ENCODE assay signal across 18 cellular contexts in the genomic region with DNA sequence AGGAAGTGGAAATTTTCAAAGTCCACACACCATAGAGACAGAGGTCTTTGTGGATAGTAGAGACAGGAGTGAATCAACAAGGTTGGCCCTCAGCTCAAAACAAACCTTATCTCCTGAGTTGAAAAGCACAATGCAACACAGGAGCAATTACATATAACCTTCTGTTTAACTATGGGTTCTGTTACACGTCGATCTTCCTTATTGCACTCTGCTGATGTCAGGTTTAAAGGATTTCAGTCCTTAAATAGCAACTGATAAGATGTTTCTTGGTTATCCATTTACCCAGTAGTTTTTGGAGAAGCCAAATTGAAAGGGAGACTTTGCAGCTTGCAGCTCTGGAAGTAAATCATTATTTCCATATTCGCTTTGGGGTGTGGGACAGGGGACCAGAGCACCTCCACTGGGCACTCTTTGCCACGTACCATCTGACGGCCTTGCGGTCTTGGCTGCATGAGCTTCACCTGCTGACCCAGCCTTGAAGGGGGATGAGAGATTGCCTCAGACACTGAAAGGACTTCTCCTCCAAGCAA. TPM values are rescaled to one million over a fixed set of nuclear protein-coding genes. Genes with fewer than 3 reads are reported as not detected.
A peak's percentile ranks its signal among the peaks of the same experiment; 100 is the strongest.
DNase-seq lines count a peak whose midpoint lies in the region; TF ChIP-seq lines count a peak whose summit lies in the region.
"Had no signal": no experiment of that assay in that cellular context is flagged by ENCODE, and none has a peak within 500 bp of the region (broad histone marks: within the 10 kb centered on the region; RNA-seq: fewer than 3 reads in every experiment).

No MANE protein-coding gene starts in this region.

- H3K27ac ChIP-seq in left ventricle myocardium inferior (replicated peaks): peak overlapping the region; percentile 50
- no peak overlapping the region for H3K27ac ChIP-seq in SK-N-SH (ENCODE audit: low read depth in 2 of 2, low read length in 1 of 2)

- intact Hi-C loops in left ventricle myocardium inferior (cut with micrococcal nuclease): no loop called here

- CTCF ChIA-PET in SK-N-SH (lab: Yijun Ruan, JAX): interaction anchor here (0.9 to 1.2 kb wide), 2 partner anchors 12 to 145 kb away, joined by 3 read pairs; no protein-coding TSS in a partner anchor

- H2AFZ ChIP-seq in SK-N-SH (ENCODE audit: low read depth): no peak overlapping the region

- POLR2A ChIA-PET in SK-N-SH (lab: Yijun Ruan, JAX): no interaction called here

- H3K79me2 ChIP-seq in SK-N-SH (ENCODE audit: insufficient read depth): no peaks in the 10 kb centered on the region

- H4K20me1 ChIP-seq in SK-N-SH (ENCODE audit: insufficient read depth): no peaks in the 10 kb centered on the region

- H3K27me3 ChIP-seq in left ventricle myocardium inferior (ENCODE audit: low read depth) (no peaks in the 10 kb centered on the region), SK-N-SH (ENCODE audit: insufficient read depth) (no peaks in the 10 kb centered on the region; the same call in 1 of the 2 replicates)
- H3K27me3 ChIP-seq: tibial nerve had no signal

- DNase-seq in COLO668 (lab: John Stamatoyannopoulos, UW; ENCODE audit: unreplicated experiment): peak; percentile 34
- DNase-seq in LoVo (ENCODE audit: low spot score): peak; percentile 80
- DNase-seq in left ventricle myocardium inferior: no peak
- DNase-seq in mucosa of gallbladder (ENCODE audit: low spot score): peak; percentile 55
- no peak for DNase-seq in activated CD4-positive, alpha-beta T cell treated with anti-CD3 and anti-CD28 coated beads, Interleukin-2, amount 50 U/mL, for 1 hour
- DNase-seq in SK-N-SH: no peak
- DNase-seq in superior temporal gyrus (ENCODE audit: extremely low spot score): no peak
- DNase-seq in SK-N-DZ (ENCODE audit: low spot score): no peak
- DNase-seq: activated gamma-delta T cell; anterior cingulate cortex; EL; immature natural killer cell; midbrain; NCI-H1930; RPMI8226; stimulated activated naive B cell treated with anti-CD40 and anti-IgM and Interleukin-4, amounts not matched to agents 10 μg/mL and 1 μg/mL and 100 μg/mL, for 72 hours; SW 1271 had no signal

- no peak for TF ChIP-seq RAD21 in SK-N-SH (IDR thresholded peaks at IDR 0.05; ENCODE audit: low read length)

- H3F3A ChIP-seq in SK-N-SH (replicated peaks; ENCODE audit: insufficient read depth): no peaks in the 10 kb centered on the region

- H3K9me2 ChIP-seq in SK-N-SH: no peaks in the 10 kb centered on the region

- H3K9ac ChIP-seq in SK-N-SH: no peak overlapping the region

- WGBS in SK-N-SH (ENCODE audit: low lambda C conversion rate): 59% methylated on average over 6 of the region's 6 CpGs

- H3K9me3 ChIP-seq in left ventricle myocardium inferior (replicated peaks) (no peaks in the 10 kb centered on the region), SK-N-SH (no peaks in the 10 kb centered on the region)
- H3K9me3 ChIP-seq: tibial nerve had no signal

- no peak for TF ChIP-seq EP300 in SK-N-SH (IDR thresholded peaks at IDR 0.05; ENCODE audit: borderline replicate concordance in 1 of 2, low read depth in 1 of 2, low read length in 1 of 2)

- H3K4me1 ChIP-seq in left ventricle myocardium inferior (peaks cover 43% of the 10 kb centered on the region), SK-N-SH (ENCODE audit: control insufficient read depth in 1 of 2, insufficient read depth in 2 of 2, low read depth in 1 of 2, low read length in 1 of 2) (peaks cover 0 to 9% of the 10 kb centered on the region in 2 experiments; a peak in 1 of 4 replicates)

- no peak overlapping the region for H3K4me2 ChIP-seq in SK-N-SH

- H3K4me3 ChIP-seq in left ventricle myocardium inferior: no peak overlapping the region
- H3K4me3 ChIP-seq in SK-N-SH (ENCODE audit: low read depth in 2 of 2, low read length in 1 of 2): no peak overlapping the region
- H3K4me3 ChIP-seq: tibial nerve had no signal

- TF ChIP-seq CTCF in left ventricle myocardium inferior (IDR thresholded peaks at IDR 0.05; ENCODE audit: borderline replicate concordance) (no peak), SK-N-SH (IDR thresholded peaks at IDR 0.05) (no peak)

- H3K36me3 ChIP-seq in left ventricle myocardium inferior: no peaks in the 10 kb centered on the region
- H3K36me3 ChIP-seq in SK-N-SH (replicated peaks in 1 of 2; ENCODE audit: control insufficient read depth in 1 of 2, insufficient read depth in 2 of 2, low read length in 1 of 2): no peaks in the 10 kb centered on the region
- H3K36me3 ChIP-seq: tibial nerve had no signal

TF ChIP-seq in SK-N-SH, 30 proteins besides CTCF, POLR2A, EP300 and RAD21:
- TF ChIP-seq, protein P1, sequence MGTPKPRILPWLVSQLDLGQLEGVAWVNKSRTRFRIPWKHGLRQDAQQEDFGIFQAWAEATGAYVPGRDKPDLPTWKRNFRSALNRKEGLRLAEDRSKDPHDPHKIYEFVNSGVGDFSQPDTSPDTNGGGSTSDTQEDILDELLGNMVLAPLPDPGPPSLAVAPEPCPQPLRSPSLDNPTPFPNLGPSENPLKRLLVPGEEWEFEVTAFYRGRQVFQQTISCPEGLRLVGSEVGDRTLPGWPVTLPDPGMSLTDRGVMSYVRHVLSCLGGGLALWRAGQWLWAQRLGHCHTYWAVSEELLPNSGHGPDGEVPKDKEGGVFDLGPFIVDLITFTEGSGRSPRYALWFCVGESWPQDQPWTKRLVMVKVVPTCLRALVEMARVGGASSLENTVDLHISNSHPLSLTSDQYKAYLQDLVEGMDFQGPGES (IDR thresholded peaks at IDR 0.05; ENCODE audit: low read depth, low read length): no peak
- no peak for TF ChIP-seq MXI1 (IDR thresholded peaks at IDR 0.05; ENCODE audit: low read depth, low read length)
- TF ChIP-seq FOSL2 (IDR thresholded peaks at IDR 0.05; ENCODE audit: borderline replicate concordance, low read depth): no peak
- no peak for TF ChIP-seq RFX5 (IDR thresholded peaks at IDR 0.05; ENCODE audit: low read length)
- TF ChIP-seq MAX (IDR thresholded peaks at IDR 0.05; ENCODE audit: low read depth): no peak
- no peak for TF ChIP-seq NRF1 (IDR thresholded peaks at IDR 0.05; ENCODE audit: low read depth, low read length)
- no peak for TF ChIP-seq RXRA (IDR thresholded peaks at IDR 0.05; ENCODE audit: borderline replicate concordance, low read depth)
- no peak for TF ChIP-seq TAF1 (IDR thresholded peaks at IDR 0.05; ENCODE audit: borderline replicate concordance, low read depth, low read length)
- no peak for TF ChIP-seq SMC3 (IDR thresholded peaks at IDR 0.05; ENCODE audit: low read depth, low read length)
- no peak for TF ChIP-seq ELF1 (IDR thresholded peaks at IDR 0.05)
- TF ChIP-seq YY1 (IDR thresholded peaks at IDR 0.05; ENCODE audit: low read depth): no peak
- no peak for TF ChIP-seq NFIC (IDR thresholded peaks at IDR 0.05; ENCODE audit: borderline replicate concordance)
- no peak for TF ChIP-seq TCF12 (IDR thresholded peaks at IDR 0.05)
- TF ChIP-seq SIN3A (IDR thresholded peaks at IDR 0.05; ENCODE audit: borderline replicate concordance, low read depth, low read length): no peak
- no peak for TF ChIP-seq FOXJ3 (CRISPR knock-in tag; IDR thresholded peaks at IDR 0.05)
- no peak for TF ChIP-seq EZH2phosphoT487 (IDR thresholded peaks at IDR 0.05; ENCODE audit: borderline replicate concordance, low read depth)
- TF ChIP-seq GABPA (IDR thresholded peaks at IDR 0.05; ENCODE audit: low read depth): no peak
- no peak for TF ChIP-seq POLR2AphosphoS5 (IDR thresholded peaks at IDR 0.05; ENCODE audit: low read depth, low read length)
- no peak for TF ChIP-seq REST (IDR thresholded peaks at IDR 0.05; ENCODE audit: low read depth, low read length)
- TF ChIP-seq GATA2 (CRISPR knock-in tag; IDR thresholded peaks at IDR 0.05): no peak

RNA-seq across cellular contexts. Expression of gene ZNF622, which starts 56.0 kb away (rescaled TPM):
- total RNA-seq in left ventricle myocardium inferior (56.1 TPM), mucosa of gallbladder (30.9 TPM)
- 19.1 and 20.0 TPM in 2 replicates for polyA plus RNA-seq in SK-N-SH (2012; rRNA removed)
- 22.3 and 22.4 TPM in 2 replicates for polyA plus RNA-seq in SK-N-SH (2012; cell fraction: cytosol; rRNA removed)
- 15.3 and 18.1 TPM in 2 replicates for polyA plus RNA-seq in SK-N-SH (2012; cell fraction: nucleus; rRNA removed)
- polyA plus RNA-seq in SK-N-DZ (2014; cell fraction: cytosol; rRNA removed): 29.2 and 35.2 TPM in 2 replicates
- polyA plus RNA-seq in SK-N-DZ (2014; cell fraction: nucleus; rRNA removed): 14.1 and 19.6 TPM in 2 replicates

Comparison
In these comparisons a context has a peak if more than half of its experiments do, and no peak if none do; other contexts are left out.
1. DNase-seq: peak in COLO668 (single experiment), LoVo (single experiment) and mucosa of gallbladder (single experiment); none in left ventricle myocardium inferior (single experiment), activated CD4-positive, alpha-beta T cell treated with anti-CD3 and anti-CD28 coated beads, Interleukin-2, amount 50 U/mL, for 1 hour (single experiment), SK-N-SH (single experiment), superior temporal gyrus (single experiment) and SK-N-DZ (single experiment).